ENCODE assay signal across 10 cellular contexts in the genomic region with DNA sequence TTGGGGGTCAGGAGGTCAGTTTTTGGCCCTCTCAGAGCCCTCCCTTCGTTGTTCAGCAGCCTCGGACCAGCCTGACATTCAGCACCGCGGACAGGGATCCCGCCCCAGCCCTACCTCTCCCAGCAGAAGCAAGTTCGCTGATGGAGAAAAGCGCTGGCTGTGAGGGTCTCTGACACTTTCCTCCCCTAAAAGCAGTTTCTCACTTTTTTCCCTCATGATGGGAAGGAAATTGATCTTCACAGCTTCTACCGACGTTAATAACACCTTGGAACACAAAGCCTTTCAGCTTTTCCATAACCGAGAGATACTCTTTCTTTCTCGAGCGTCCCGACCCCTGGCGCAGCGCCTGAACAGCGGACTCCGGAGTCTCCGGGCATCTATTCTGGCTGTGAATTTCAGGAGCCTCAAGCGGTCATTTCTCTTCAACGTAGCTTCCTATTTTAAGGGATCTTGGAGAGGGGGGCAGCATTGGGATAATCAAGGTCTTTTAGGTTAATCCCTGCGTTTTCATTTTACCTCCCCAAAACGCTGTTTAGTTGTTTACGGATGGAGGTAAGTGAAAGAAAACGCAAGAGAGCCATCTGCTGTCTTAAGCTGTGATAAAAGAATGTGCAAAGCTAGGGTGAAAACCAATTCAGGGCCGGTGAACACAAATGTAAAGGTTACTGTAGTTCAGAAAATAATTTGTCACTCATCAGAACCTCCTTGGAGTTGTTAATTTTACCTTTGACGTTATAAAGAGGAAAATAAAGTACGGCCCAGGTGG.
A peak's percentile ranks its signal among the peaks of the same experiment; 100 is the strongest.
DNase-seq lines count a peak whose midpoint lies in the region; ATAC-seq, FAIRE-seq and TF ChIP-seq lines count a peak whose summit lies in the region.
"Had no signal": no experiment of that assay in that cellular context is flagged by ENCODE, and none has a peak within 500 bp of the region (broad histone marks: within the 10 kb centered on the region; RNA-seq: fewer than 3 reads in every experiment).

No MANE protein-coding gene starts in this region.

- no peak overlapping the region for H3K27ac ChIP-seq in mammary epithelial cell (ENCODE audit: insufficient read depth, low read depth, low read length)
- no peak overlapping the region for H3K27ac ChIP-seq in iPS-18a (ENCODE audit: low read length)
- no peak overlapping the region for H3K27ac ChIP-seq in esophagus squamous epithelium
- H3K27ac ChIP-seq: pancreas had no signal

- H3K9ac ChIP-seq in mammary epithelial cell (ENCODE audit: insufficient read depth, low read length) (no peak overlapping the region), adipocyte (ENCODE audit: low read length) (no peak overlapping the region), iPS-18a (ENCODE audit: low read length) (no peak overlapping the region)

- no peak for TF ChIP-seq CTCF in mammary epithelial cell (conservative IDR thresholded peaks at IDR 0.05 in 1 of 2, IDR thresholded peaks at IDR 0.05 in 1 of 2; ENCODE audit: extremely low read depth in 1 of 2, insufficient read depth in 1 of 2, low read depth in 1 of 2, low read length in 2 of 2)
- TF ChIP-seq CTCF in esophagus squamous epithelium (IDR thresholded peaks at IDR 0.05) = no peak

- H2AFZ ChIP-seq in mammary epithelial cell (ENCODE audit: low read depth, low read length) = no peak overlapping the region

- dilution Hi-C loops in mammary epithelial cell (cut with HindIII; ENCODE audit: low sequenced_read_pairs) = no loop called here

- peaks cover 33% of the 10 kb centered on the region for H3K27me3 ChIP-seq in mammary epithelial cell (ENCODE audit: insufficient read depth, low read length)
- H3K27me3 ChIP-seq in adipocyte (replicated peaks; ENCODE audit: control insufficient read depth, insufficient read depth, low read length) = peaks cover 63% of the 10 kb centered on the region
- H3K27me3 ChIP-seq in iPS-18a (ENCODE audit: control insufficient read depth, insufficient read depth, low read length) = peaks cover 72% of the 10 kb centered on the region
- H3K27me3 ChIP-seq in esophagus squamous epithelium = peaks cover 0 to 78% (median 9%) of the 10 kb centered on the region in 4 donors

- FAIRE-seq in urothelium cell line (lab: Jason Lieb, UNC) = no peak
- FAIRE-seq: pancreas had no signal

- H3K36me3 ChIP-seq in mammary epithelial cell (ENCODE audit: insufficient read depth, low read length) (no peaks in the 10 kb centered on the region), adipocyte (ENCODE audit: control insufficient read depth, insufficient read depth, low read length, severe bottlenecking) (no peaks in the 10 kb centered on the region), iPS-18a (ENCODE audit: control insufficient read depth, low read depth, low read length) (no peaks in the 10 kb centered on the region), esophagus squamous epithelium (no peaks in the 10 kb centered on the region)
- H3K36me3 ChIP-seq: pancreas had no signal

- DNase-seq in T47D (ENCODE audit: low read depth in 1 of 2, low spot score in 1 of 2) = peak; percentile 19 to 31
- DNase-seq in mammary epithelial cell = no peak
- DNase-seq in adipocyte (ENCODE audit: low read depth) = peak; percentile 54
- DNase-seq in urothelium cell line (ENCODE audit: low spot score) = peak; percentile 42
- DNase-seq in esophagus squamous epithelium (lab: John Stamatoyannopoulos, UW) = no peak
- DNase-seq in stimulated activated CD4-positive, alpha-beta T cell treated with anti-CD3 and anti-CD28 coated beads, Interleukin-2, amount 100 ng/mL, for 48 hours = no peak
- DNase-seq: CD4-positive, CD25-positive, alpha-beta regulatory T cell; pancreas had no signal

- CTCF ChIA-PET in mammary epithelial cell (lab: Charles Lee; ENCODE audit: low non-redundant PET) = no interaction called here

- WGBS in mammary epithelial cell (ENCODE audit: low coverage, missing lambda C conversion rate) = 3% methylated on average over 14 of the region's 27 CpGs
- WGBS in esophagus squamous epithelium, 2 donors = 11 to 13% methylated on average over 23 to 27 of the region's 27 CpGs

- H3K4me2 ChIP-seq in mammary epithelial cell (ENCODE audit: insufficient read depth, low read depth, low read length) = no peak overlapping the region

- no peak for ATAC-seq in HG02970 (IDR thresholded peaks at IDR 0.05; ENCODE audit: low FRiP score, unreplicated experiment)

- H3K4me1 ChIP-seq in mammary epithelial cell (ENCODE audit: insufficient read depth, low read length) (peaks cover 3% of the 10 kb centered on the region), adipocyte (ENCODE audit: control insufficient read depth, insufficient read depth, low read length) (peaks cover 2% of the 10 kb centered on the region), iPS-18a (ENCODE audit: control insufficient read depth, low read depth, low read length) (peaks cover 23% of the 10 kb centered on the region), esophagus squamous epithelium (peaks cover 4 to 35% (median 10%) of the 10 kb centered on the region in 3 donors)
- H3K4me1 ChIP-seq: pancreas had no signal

- H3K79me2 ChIP-seq in mammary epithelial cell (ENCODE audit: insufficient read depth, low read length) = no peaks in the 10 kb centered on the region

- H3K9me3 ChIP-seq in mammary epithelial cell (replicated peaks; ENCODE audit: insufficient read depth, low read length) = no peaks in the 10 kb centered on the region
- no peaks in the 10 kb centered on the region for H3K9me3 ChIP-seq in adipocyte (ENCODE audit: control insufficient read depth, low read length)
- H3K9me3 ChIP-seq in iPS-18a (ENCODE audit: control insufficient read depth, low read depth, low read length) = no peaks in the 10 kb centered on the region
- H3K9me3 ChIP-seq in esophagus squamous epithelium = no peaks in the 10 kb centered on the region
- H3K9me3 ChIP-seq: pancreas had no signal

- intact Hi-C loops in mammary epithelial cell (cut with micrococcal nuclease) = no loop called here
- intact Hi-C loops in esophagus squamous epithelium (cut with DNase I) = no loop called here

- no peak for TF ChIP-seq POLR2A in esophagus squamous epithelium (IDR thresholded peaks at IDR 0.05)

- no peaks in the 10 kb centered on the region for H4K20me1 ChIP-seq in mammary epithelial cell (ENCODE audit: insufficient read depth, low read length)

- H3K4me3 ChIP-seq in mammary epithelial cell (replicated peaks in 1 of 3; ENCODE audit: insufficient read depth in 1 of 3, low read depth in 2 of 3, low read length in 3 of 3) (no peak overlapping the region), adipocyte (ENCODE audit: low read length) (peak overlapping the region; percentile 57), iPS-18a (ENCODE audit: low read length) (peak overlapping the region; percentile 55), esophagus squamous epithelium (peak overlapping the region in 1 of 4 donors; percentile 10)
- H3K4me3 ChIP-seq: pancreas had no signal

- in situ Hi-C loops in T47D (cut with HindIII; ENCODE audit: low pct_unique_long_range_greater_than_20kb, low sequenced_read_pairs) (no loop called here), mammary epithelial cell (cut with MboI; ENCODE audit: low sequenced_read_pairs in 2 of 2) (no loop called here)

- no TSS peak for BruUV-seq in mammary epithelial cell (replicated peaks; lab: Mats Ljungman, UMichigan)

Comparison
In these comparisons a context has a peak if more than half of its experiments do, and no peak if none do; other contexts are left out.
1. DNase-seq: peak in T47D (2 of 2), adipocyte (single experiment) and urothelium cell line (single experiment); none in mammary epithelial cell (single experiment), esophagus squamous epithelium (single experiment) and stimulated activated CD4-positive, alpha-beta T cell treated with anti-CD3 and anti-CD28 coated beads, Interleukin-2, amount 100 ng/mL, for 48 hours (0 of 2).
2. H3K4me3 ChIP-seq: peak in adipocyte (single experiment) and iPS-18a (single experiment); none in mammary epithelial cell (0 of 3).